In the genomic region with DNA sequence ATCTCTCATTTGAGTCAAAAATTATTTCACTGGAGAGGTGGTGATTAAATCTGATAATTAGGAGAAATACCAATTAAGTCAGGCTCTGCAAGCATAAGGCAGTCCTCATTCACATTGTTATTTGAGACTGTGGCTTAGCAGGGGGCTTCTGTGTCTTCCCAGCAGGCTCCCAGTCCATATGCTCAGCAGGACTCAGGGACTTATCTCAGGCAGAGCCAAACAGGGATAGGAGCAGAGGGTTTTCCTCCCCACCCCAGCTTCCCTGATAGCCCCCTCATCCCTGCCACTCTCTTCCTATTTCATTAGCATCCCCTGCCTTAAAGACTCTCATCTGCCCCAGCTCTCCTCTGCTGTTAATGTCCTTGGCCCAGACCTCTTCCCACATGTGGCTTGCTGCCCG, we compare ENCODE assay signal across 18 cellular contexts.
"Had no signal": no experiment of that assay in that cellular context is flagged by ENCODE, and none has a peak within 500 bp of the region (broad histone marks: within the 10 kb centered on the region; RNA-seq: fewer than 3 reads in every experiment).

No MANE protein-coding gene starts in this region.

- H3K36me3 ChIP-seq: tibial nerve had no signal

- H3K4me3 ChIP-seq: skin epidermis, tibial nerve had no signal

- ATAC-seq: activated naive CD4-positive, alpha-beta T cell treated with anti-CD3 and anti-CD28 coated beads, Interleukin-2, amount 50 U/mL, for 72 hours; activated T-cell treated with anti-CD3 and anti-CD28 coated beads, Interleukin-2, amount 50 U/mL, for 72 hours; foreskin keratinocyte; right cardiac atrium had no signal

- H3K27ac ChIP-seq: foreskin keratinocyte, skin epidermis, tibial nerve had no signal

- DNase-seq: activated B cell treated with CpG ODN at 0.5 μM for 24 hours; activated CD4-positive, alpha-beta T cell treated with anti-CD3 and anti-CD28 coated beads, Interleukin-2, amount 10 ng/mL, durations not matched to agents 24 days and 14 days; activated CD8-positive, alpha-beta memory T cell treated with anti-CD3 and anti-CD28 coated beads, Interleukin-2, amount 50 U/mL, for 48 hours; activated gamma-delta T cell; activated T-cell treated with anti-CD3 and anti-CD28 coated beads, Interleukin-2, amount 50 U/mL, for 72 hours; amniotic stem cell; foreskin keratinocyte; mammary epithelial cell; naive B cell; posterior cingulate gyrus; right cardiac atrium; stimulated activated CD4-positive, alpha-beta T cell treated with anti-CD3 and anti-CD28 coated beads, Interleukin-4, amount 100 ng/mL, for 4 hours; stimulated activated CD8-positive, alpha-beta memory T cell treated with anti-CD3 and anti-CD28 coated beads, Interleukin-4, amount 100 ng/mL, for 48 hours; stimulated activated naive CD4-positive, alpha-beta T cell treated with Interleukin-2 at 50 U/mL for 16 hours; substantia nigra had no signal

- H3K9me3 ChIP-seq: tibial nerve had no signal

- H3K27me3 ChIP-seq: foreskin keratinocyte, tibial nerve had no signal
